28 cellular contexts compared by ENCODE assay signal in genomic region chr5:68659876-68660275, GRCh38.
"Had no signal": no experiment of that assay in that cellular context is flagged by ENCODE, and none has a peak within 500 bp of the region (broad histone marks: within the 10 kb centered on the region; RNA-seq: fewer than 3 reads in every experiment).

No MANE protein-coding gene starts in this region.

- H3K27ac Mint-ChIP-seq: activated CD4-positive, alpha-beta memory T cell treated with anti-CD3 and anti-CD28 coated beads, Interleukin-2, amount 10 ng/mL, durations not matched to agents 7 days and 5 days; activated CD4-positive, alpha-beta T cell treated with anti-CD3 and anti-CD28 coated beads, Interleukin-2, amount 10 ng/mL, durations not matched to agents 24 days and 14 days; activated CD8-positive, alpha-beta memory T cell treated with anti-CD3 and anti-CD28 coated beads, Interleukin-2, amount 10 ng/mL, durations not matched to agents 7 days and 5 days; activated naive CD8-positive, alpha-beta T cell; immature natural killer cell; mesothelial cell of epicardium; natural killer cell; stimulated activated naive CD8-positive, alpha-beta T cell treated with anti-CD3 and anti-CD28 coated beads, Interleukin-15, Interleukin-2, amounts not matched to agents 100 ng/mL and 50 ng/mL, for 24 hours; T-cell; T-helper 2 cell treated with Interferon-gamma antibody and Interleukin-4, amounts not matched to agents 5 μg/mL and 100 μg/mL, for 36 hours had no signal

- H3K36me3 Mint-ChIP-seq: activated CD8-positive, alpha-beta memory T cell treated with anti-CD3 and anti-CD28 coated beads, Interleukin-2, amount 10 ng/mL, durations not matched to agents 7 days and 5 days; activated naive CD8-positive, alpha-beta T cell; immature natural killer cell; mesothelial cell of epicardium; natural killer cell; T-cell had no signal

- DNase-seq: activated CD4-positive, alpha-beta memory T cell treated with anti-CD3 and anti-CD28 coated beads, Interleukin-2, amount 10 ng/mL, durations not matched to agents 7 days and 5 days; activated CD8-positive, alpha-beta memory T cell treated with anti-CD3 and anti-CD28 coated beads, Interleukin-2, amount 10 ng/mL, durations not matched to agents 7 days and 5 days; activated T-cell treated with anti-CD3 and anti-CD28 coated beads for 4 hours; cerebellar nuclear complex; foreskin keratinocyte; immature natural killer cell; left ventricle myocardium inferior; natural killer cell; ovary; psoas muscle; stimulated activated CD4-positive, alpha-beta T cell treated with anti-CD3 and anti-CD28 coated beads, Interleukin-1b, Interleukin-23, amount 100 ng/mL, for 48 hours; substantia nigra; T-cell; thyroid gland had no signal

- H3K4me2 ChIP-seq: hepatocyte had no signal

- H3K4me1 ChIP-seq: breast epithelium, left ventricle myocardium inferior, psoas muscle, right atrium auricular region, thyroid gland had no signal

- H3K36me3 ChIP-seq: breast epithelium, left ventricle myocardium inferior, neutrophil, ovary, right atrium auricular region, thyroid gland had no signal

- H3K4me3 Mint-ChIP-seq: activated CD4-positive, alpha-beta memory T cell treated with anti-CD3 and anti-CD28 coated beads, Interleukin-2, amount 10 ng/mL, durations not matched to agents 7 days and 5 days; activated CD4-positive, alpha-beta T cell treated with anti-CD3 and anti-CD28 coated beads, Interleukin-2, amount 10 ng/mL, durations not matched to agents 24 days and 14 days; activated CD8-positive, alpha-beta memory T cell treated with anti-CD3 and anti-CD28 coated beads, Interleukin-2, amount 10 ng/mL, durations not matched to agents 7 days and 5 days; activated naive CD8-positive, alpha-beta T cell; immature natural killer cell; mesothelial cell of epicardium; natural killer cell; stimulated activated naive CD8-positive, alpha-beta T cell treated with anti-CD3 and anti-CD28 coated beads, Interleukin-15, Interleukin-2, amounts not matched to agents 100 ng/mL and 50 ng/mL, for 24 hours; T-cell; T-helper 2 cell treated with Interferon-gamma antibody and Interleukin-4, amounts not matched to agents 5 μg/mL and 100 μg/mL, for 36 hours had no signal

- H3K27me3 Mint-ChIP-seq: activated CD4-positive, alpha-beta T cell treated with anti-CD3 and anti-CD28 coated beads, Interleukin-2, amount 10 ng/mL, durations not matched to agents 24 days and 14 days; activated CD8-positive, alpha-beta memory T cell treated with anti-CD3 and anti-CD28 coated beads, Interleukin-2, amount 10 ng/mL, durations not matched to agents 7 days and 5 days; stimulated activated naive CD8-positive, alpha-beta T cell treated with anti-CD3 and anti-CD28 coated beads, Interleukin-15, Interleukin-2, amounts not matched to agents 100 ng/mL and 50 ng/mL, for 24 hours had no signal

- H3K4me3 ChIP-seq: breast epithelium, coronary artery, hepatocyte, left ventricle myocardium inferior, ovary, psoas muscle, right atrium auricular region, skin epidermis, thyroid gland had no signal

- H3K27me3 ChIP-seq: breast epithelium, foreskin keratinocyte, hepatocyte, neutrophil, ovary, right atrium auricular region, thyroid gland had no signal

- H3K9me3 Mint-ChIP-seq: activated CD4-positive, alpha-beta T cell treated with anti-CD3 and anti-CD28 coated beads, Interleukin-2, amount 10 ng/mL, durations not matched to agents 24 days and 14 days; immature natural killer cell; mesothelial cell of epicardium; natural killer cell; T-cell; T-helper 2 cell treated with Interferon-gamma antibody and Interleukin-4, amounts not matched to agents 5 μg/mL and 100 μg/mL, for 36 hours had no signal

- H3K4me1 Mint-ChIP-seq: activated CD4-positive, alpha-beta memory T cell treated with anti-CD3 and anti-CD28 coated beads, Interleukin-2, amount 10 ng/mL, durations not matched to agents 7 days and 5 days; activated CD4-positive, alpha-beta T cell treated with anti-CD3 and anti-CD28 coated beads, Interleukin-2, amount 10 ng/mL, durations not matched to agents 24 days and 14 days; activated CD8-positive, alpha-beta memory T cell treated with anti-CD3 and anti-CD28 coated beads, Interleukin-2, amount 10 ng/mL, durations not matched to agents 7 days and 5 days; immature natural killer cell; natural killer cell; T-cell had no signal

- H3K79me2 ChIP-seq: hepatocyte had no signal

- H3K9me3 ChIP-seq: breast epithelium, left ventricle myocardium inferior, neutrophil, ovary, psoas muscle, right atrium auricular region, thyroid gland had no signal

- H2AFZ ChIP-seq: hepatocyte had no signal

- H3K27ac ChIP-seq: breast epithelium, coronary artery, epithelial cell of prostate, foreskin keratinocyte, hepatocyte, left ventricle myocardium inferior, neutrophil, ovary, psoas muscle, right atrium auricular region, skin epidermis, thyroid gland, VCaP had no signal

- ATAC-seq: activated CD4-positive, CD25-positive, alpha-beta regulatory T cell treated with anti-CD3 and anti-CD28 coated beads, Interleukin-2, amount 50 U/mL, for 24 hours; activated CD8-positive, alpha-beta memory T cell treated with anti-CD3 and anti-CD28 coated beads, Interleukin-2, amount 10 ng/mL, durations not matched to agents 7 days and 5 days; foreskin keratinocyte; natural killer cell; psoas muscle; T-cell had no signal
